In genomic region chr2:165901996-165902395, GRCh38 we compare ENCODE assay signal across 24 cellular contexts.
"Had no signal": no experiment of that assay in that cellular context is flagged by ENCODE, and none has a peak within 500 bp of the region (broad histone marks: within the 10 kb centered on the region; RNA-seq: fewer than 3 reads in every experiment).

No MANE protein-coding gene starts in this region.

- H3K9me3 Mint-ChIP-seq: activated CD4-positive, alpha-beta memory T cell treated with anti-CD3 and anti-CD28 coated beads for 36 hours; activated CD4-positive, alpha-beta T cell treated with anti-CD3 and anti-CD28 coated beads, Interleukin-2, amount 10 ng/mL, durations not matched to agents 7 days and 5 days; activated naive CD4-positive, alpha-beta T cell treated with anti-CD3 and anti-CD28 coated beads for 36 hours; activated T-helper 17 cell treated with anti-CD3 and anti-CD28 coated beads, Interleukin-2, amount 50 U/mL, for 72 hours; T-helper 1 cell treated with Interleukin-12 subunit alpha and Interleukin-12 subunit beta and Interleukin-4 antibody, amounts not matched to agents 30 μg/mL and 1 μg/mL, for 36 hours had no signal

- ATAC-seq: activated T-helper 17 cell treated with anti-CD3 and anti-CD28 coated beads, Interleukin-2, amount 50 U/mL, for 72 hours; Panc1; Right ventricle myocardium inferior had no signal

- H3K27ac Mint-ChIP-seq: activated CD4-positive, alpha-beta memory T cell treated with anti-CD3 and anti-CD28 coated beads for 36 hours; activated naive CD4-positive, alpha-beta T cell treated with anti-CD3 and anti-CD28 coated beads for 36 hours; activated naive CD8-positive, alpha-beta T cell had no signal

- DNase-seq: activated CD4-positive, alpha-beta memory T cell treated with anti-CD3 and anti-CD28 coated beads for 36 hours; activated CD4-positive, alpha-beta T cell treated with anti-CD3 and anti-CD28 coated beads, Interleukin-2, amount 10 ng/mL, durations not matched to agents 7 days and 5 days; activated CD4-positive, CD25-positive, alpha-beta regulatory T cell; activated gamma-delta T cell; activated naive CD4-positive, alpha-beta T cell treated with anti-CD3 and anti-CD28 coated beads for 36 hours; activated T-cell treated with anti-CD3 and anti-CD28 coated beads for 4 hours; activated T-cell treated with anti-CD3 and anti-CD28 coated beads, Interleukin-2, amount 50 U/mL, for 48 hours; cerebellar nuclear complex; KG1; NCI-H1048; NCI-H1417; NCI-H1930; NCI-H2171; NCI-H2227 treated with DMSO at 0.1 percent for 48 hours; NCI-H526 treated with DMSO at 0.1 percent for 48 hours; NCI-H82; NK-92 treated with Interleukin-12 subunit alpha and Interleukin-12 subunit beta, amount 100 ng/mL, for 24 hours; OCI-M1; RPMI8226 had no signal

- H3K4me3 Mint-ChIP-seq: activated CD4-positive, alpha-beta memory T cell treated with anti-CD3 and anti-CD28 coated beads for 36 hours; activated CD4-positive, alpha-beta T cell treated with anti-CD3 and anti-CD28 coated beads, Interleukin-2, amount 10 ng/mL, durations not matched to agents 7 days and 5 days; activated naive CD4-positive, alpha-beta T cell treated with anti-CD3 and anti-CD28 coated beads for 36 hours; activated naive CD8-positive, alpha-beta T cell had no signal

- H3K27me3 Mint-ChIP-seq: activated CD4-positive, alpha-beta memory T cell treated with anti-CD3 and anti-CD28 coated beads for 36 hours; activated CD4-positive, alpha-beta T cell treated with anti-CD3 and anti-CD28 coated beads, Interleukin-2, amount 10 ng/mL, durations not matched to agents 7 days and 5 days; activated naive CD8-positive, alpha-beta T cell; activated T-helper 17 cell treated with anti-CD3 and anti-CD28 coated beads, Interleukin-2, amount 50 U/mL, for 72 hours had no signal
